In the genomic region with DNA sequence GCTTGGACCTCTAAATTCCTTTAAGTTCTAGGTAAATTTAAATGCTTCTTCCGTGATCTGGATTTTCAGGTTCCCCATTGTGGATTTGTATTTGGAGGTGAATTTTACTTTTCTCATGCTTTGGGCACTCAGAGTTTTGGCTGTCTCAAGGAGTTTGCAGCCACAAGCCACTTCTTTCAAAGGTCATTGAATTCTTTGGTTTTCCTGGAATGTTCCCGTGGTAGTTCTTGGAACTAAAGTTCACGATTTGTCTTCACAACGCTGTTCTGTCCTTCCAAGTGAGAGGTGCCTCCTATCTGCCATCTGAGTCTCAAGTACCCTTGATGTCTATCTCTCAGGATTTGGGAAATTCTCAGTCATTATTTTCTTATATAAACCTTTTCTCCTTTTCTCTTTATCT, we compare ENCODE assay signal across 16 cellular contexts.
"Had no signal": no experiment of that assay in that cellular context is flagged by ENCODE, and none has a peak within 500 bp of the region (broad histone marks: within the 10 kb centered on the region; RNA-seq: fewer than 3 reads in every experiment).

No MANE protein-coding gene starts in this region.

- H3K4me3 ChIP-seq: ascending aorta, breast epithelium had no signal

- H3K27me3 ChIP-seq: ascending aorta, breast epithelium had no signal

- H3K4me1 ChIP-seq: ascending aorta, breast epithelium had no signal

- H3K27ac ChIP-seq: ascending aorta, breast epithelium, WERI-Rb-1 had no signal

- DNase-seq: activated CD4-positive, alpha-beta T cell treated with anti-CD3 and anti-CD28 coated beads for 36 hours; activated CD8-positive, alpha-beta memory T cell treated with anti-CD3 and anti-CD28 coated beads, Interleukin-2, amount 50 U/mL, for 4 hours; activated CD8-positive, alpha-beta T cell treated with anti-CD3 and anti-CD28 coated beads for 36 hours; amniotic stem cell; caudate nucleus; NCI-H1105; NCI-H1436; NCI-H1694 treated with DMSO at 0.1 percent for 48 hours; NCI-H2029 treated with DMSO at 0.1 percent for 48 hours; NCI-H510A treated with DMSO at 0.1 percent for 48 hours; SHP77 treated with DMSO at 0.1 percent for 48 hours; T-cell; T-helper 2 cell; WERI-Rb-1 had no signal

- H3K36me3 ChIP-seq: ascending aorta, breast epithelium, WERI-Rb-1 had no signal
